In the genomic region with DNA sequence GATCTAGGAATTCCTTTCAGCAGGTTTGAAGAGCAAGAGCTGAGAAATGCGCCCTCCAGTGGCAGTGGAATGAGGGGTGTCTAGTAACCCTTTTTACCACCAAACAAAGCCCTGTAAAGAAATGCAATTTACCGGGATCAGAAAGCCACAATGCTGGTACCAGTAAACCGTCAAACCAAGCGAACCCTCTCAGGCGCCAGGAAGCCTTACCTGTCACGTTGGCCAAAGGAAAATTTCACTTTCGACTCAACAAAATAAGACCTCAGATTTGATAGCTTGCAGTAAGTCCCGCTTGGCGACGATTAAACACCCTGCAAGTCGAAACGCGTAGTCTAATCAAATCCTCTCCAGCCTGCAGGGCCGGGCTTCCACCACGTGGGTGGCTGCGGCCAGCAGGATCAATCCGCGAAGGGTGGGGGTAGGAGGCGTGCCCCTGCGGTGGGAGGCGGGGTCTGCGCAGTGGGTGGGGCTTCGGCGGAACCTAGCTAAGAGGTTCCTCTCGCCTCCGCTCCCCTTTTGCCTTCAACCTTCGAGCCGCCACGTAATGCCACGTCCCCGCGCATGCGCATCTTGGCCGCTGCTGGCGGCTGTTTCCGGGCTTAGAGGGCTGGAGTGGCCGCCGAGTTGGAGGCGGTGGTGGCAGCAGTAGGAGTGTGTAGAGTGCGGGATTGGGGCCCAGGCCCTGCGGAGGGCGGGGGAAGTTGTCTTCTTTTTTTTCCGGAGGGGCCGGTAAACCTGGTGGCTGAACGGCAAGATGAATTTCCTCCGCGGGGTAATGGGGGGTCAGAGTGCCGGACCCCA, we compare ENCODE assay signal across 8 cellular contexts. TPM values are rescaled to one million over a fixed set of nuclear protein-coding genes. Genes with fewer than 3 reads are reported as not detected.
DNase-seq lines count a peak whose midpoint lies in the region; ATAC-seq and TF ChIP-seq lines count a peak whose summit lies in the region.

A gene with protein sequence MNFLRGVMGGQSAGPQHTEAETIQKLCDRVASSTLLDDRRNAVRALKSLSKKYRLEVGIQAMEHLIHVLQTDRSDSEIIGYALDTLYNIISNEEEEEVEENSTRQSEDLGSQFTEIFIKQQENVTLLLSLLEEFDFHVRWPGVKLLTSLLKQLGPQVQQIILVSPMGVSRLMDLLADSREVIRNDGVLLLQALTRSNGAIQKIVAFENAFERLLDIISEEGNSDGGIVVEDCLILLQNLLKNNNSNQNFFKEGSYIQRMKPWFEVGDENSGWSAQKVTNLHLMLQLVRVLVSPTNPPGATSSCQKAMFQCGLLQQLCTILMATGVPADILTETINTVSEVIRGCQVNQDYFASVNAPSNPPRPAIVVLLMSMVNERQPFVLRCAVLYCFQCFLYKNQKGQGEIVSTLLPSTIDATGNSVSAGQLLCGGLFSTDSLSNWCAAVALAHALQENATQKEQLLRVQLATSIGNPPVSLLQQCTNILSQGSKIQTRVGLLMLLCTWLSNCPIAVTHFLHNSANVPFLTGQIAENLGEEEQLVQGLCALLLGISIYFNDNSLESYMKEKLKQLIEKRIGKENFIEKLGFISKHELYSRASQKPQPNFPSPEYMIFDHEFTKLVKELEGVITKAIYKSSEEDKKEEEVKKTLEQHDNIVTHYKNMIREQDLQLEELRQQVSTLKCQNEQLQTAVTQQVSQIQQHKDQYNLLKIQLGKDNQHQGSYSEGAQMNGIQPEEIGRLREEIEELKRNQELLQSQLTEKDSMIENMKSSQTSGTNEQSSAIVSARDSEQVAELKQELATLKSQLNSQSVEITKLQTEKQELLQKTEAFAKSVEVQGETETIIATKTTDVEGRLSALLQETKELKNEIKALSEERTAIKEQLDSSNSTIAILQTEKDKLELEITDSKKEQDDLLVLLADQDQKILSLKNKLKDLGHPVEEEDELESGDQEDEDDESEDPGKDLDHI (plus strand): TSS at position 512 of the 801 bp plus-strand sequence. CDS start 243 bp downstream, at position 755.

- H3K27ac ChIP-seq in 22Rv1: peak within 1 kb of the TSS; percentile 86

- ATAC-seq in GM18508 (IDR thresholded peaks at IDR 0.05; ENCODE audit: insufficient read depth, unreplicated experiment) (peak; percentile 73), HG03025 (IDR thresholded peaks at IDR 0.05; ENCODE audit: low FRiP score, unreplicated experiment) (peak; percentile 86)

- TF ChIP-seq CTCF in 22Rv1 (IDR thresholded peaks at IDR 0.05): peak; percentile 89
- TF ChIP-seq CTCF in astrocyte of the cerebellum (IDR thresholded peaks at IDR 0.05; ENCODE audit: low read depth, low read length, missing control alignments): peak; percentile 91

- peak; percentile 92 for DNase-seq in NCI-H2029 treated with DMSO at 0.1 percent for 48 hours (lab: John Stamatoyannopoulos, UW)
- peak; percentile 99 for DNase-seq in T-helper 9 cell
- DNase-seq in astrocyte of the cerebellum (ENCODE audit: low read depth): peak; percentile 97
- peak; percentile 91 for DNase-seq in hepatic stellate cell (ENCODE audit: low spot score)
- peak; percentile 96 for DNase-seq in renal cortical epithelial cell (ENCODE audit: low read depth)

- peak within 1 kb of the TSS; percentile 73 for H3K4me3 ChIP-seq in astrocyte of the cerebellum (ENCODE audit: low read depth, low read length)

- in situ Hi-C loops in astrocyte of the cerebellum (cut with HindIII; ENCODE audit: low sequenced_read_pairs): no loop called here

RNA-seq across cellular contexts. Expression of the gene that starts here (rescaled TPM):
- 139 and 141 TPM in 2 replicates for total RNA-seq in renal cortical epithelial cell

Comparison
In these comparisons a context has a peak if more than half of its experiments do, and no peak if none do; other contexts are left out.
1. Peak in every context shown above with its lines: DNase-seq, ATAC-seq, H3K4me3 ChIP-seq and H3K27ac ChIP-seq.